ENCODE assay signal across 11 cellular contexts in the genomic region with DNA sequence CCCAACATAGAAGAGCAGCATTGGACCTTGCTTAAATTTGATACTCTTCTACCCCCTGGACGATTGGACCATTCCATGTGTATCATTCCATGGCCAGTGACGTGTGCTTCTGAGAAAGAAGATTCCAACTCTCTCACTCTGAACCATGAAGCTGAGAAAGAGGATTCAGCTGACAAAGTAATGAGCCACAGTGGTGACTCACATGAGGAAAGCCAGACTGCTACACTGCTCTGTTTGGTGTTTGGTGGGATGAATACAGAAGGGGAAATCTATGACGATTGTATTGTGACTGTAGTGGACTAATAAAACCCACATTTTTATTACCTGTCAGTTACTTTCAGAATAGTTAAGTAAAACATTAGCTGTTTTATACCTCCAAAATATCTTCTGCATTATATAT. TPM values are rescaled to one million over a fixed set of nuclear protein-coding genes. Genes with fewer than 3 reads are reported as not detected.
DNase-seq lines count a peak whose midpoint lies in the region; TF ChIP-seq lines count a peak whose summit lies in the region.
"Had no signal": no experiment of that assay in that cellular context is flagged by ENCODE, and none has a peak within 500 bp of the region (broad histone marks: within the 10 kb centered on the region; RNA-seq: fewer than 3 reads in every experiment).

No MANE protein-coding gene starts in this region.

- TF ChIP-seq EP300 in SK-N-SH (IDR thresholded peaks at IDR 0.05; ENCODE audit: borderline replicate concordance in 1 of 2, low read depth in 1 of 2, low read length in 1 of 2), result peak in 1 of 2 experiments; percentile 31; a peak in 1 of 4 replicates

- H2AFZ ChIP-seq in SK-N-SH (ENCODE audit: low read depth), result no peak overlapping the region

- peaks cover 40% of the 10 kb centered on the region for H3K79me2 ChIP-seq in SK-N-SH (ENCODE audit: insufficient read depth)

- peak overlapping the region; percentile 66 for H3K4me2 ChIP-seq in SK-N-SH
- H3K4me2 ChIP-seq: BLaER1, KMS-11 had no signal

- peak; percentile 15 for DNase-seq in SIG-M5 treated with dmso at 0.1 percent for 504 hours (lab: John Stamatoyannopoulos, UW; ENCODE audit: unreplicated experiment)
- DNase-seq in SIG-M5 (lab: John Stamatoyannopoulos, UW), result no peak
- no peak for DNase-seq in SK-N-SH
- peak; percentile 96 to 97 for DNase-seq in foreskin fibroblast
- peak; percentile 57 for DNase-seq in smooth muscle cell of the brain vasculature (ENCODE audit: low read depth, low spot score)
- DNase-seq in inferior parietal cortex (ENCODE audit: extremely low spot score), result no peak
- no peak for DNase-seq in T-helper 1 cell
- DNase-seq in testis, result no peak
- DNase-seq: stimulated activated naive CD4-positive, alpha-beta T cell treated with Interleukin-2 at 50 U/mL for 16 hours had no signal

- H3K27ac ChIP-seq in SK-N-SH (ENCODE audit: low read depth in 2 of 2, low read length in 1 of 2) (peak overlapping the region in 1 of 2 experiments; percentile 96; a peak in 2 of 4 replicates), testis (no peak overlapping the region)
- H3K27ac ChIP-seq: BLaER1, KMS-11 had no signal

- no peaks in the 10 kb centered on the region for H3K27me3 ChIP-seq in SK-N-SH (ENCODE audit: insufficient read depth)
- no peaks in the 10 kb centered on the region for H3K27me3 ChIP-seq in testis
- H3K27me3 ChIP-seq: BLaER1 had no signal

- intact Hi-C loops in testis (cut with DNase I; ENCODE audit: low total_unique reads), result no loop called here

- POLR2A ChIA-PET in SK-N-SH (lab: Yijun Ruan, JAX), result no interaction called here

- H4K20me1 ChIP-seq in SK-N-SH (ENCODE audit: insufficient read depth), result peaks cover 47% of the 10 kb centered on the region

- no peak overlapping the region for H3K4me3 ChIP-seq in SK-N-SH (ENCODE audit: low read depth in 2 of 2, low read length in 1 of 2)
- no peak overlapping the region for H3K4me3 ChIP-seq in foreskin fibroblast (ENCODE audit: low read depth in 1 of 2, low read length in 2 of 2)
- H3K4me3 ChIP-seq in testis, result no peak overlapping the region
- H3K4me3 ChIP-seq: BLaER1 had no signal

- H3K36me3 ChIP-seq in SK-N-SH (replicated peaks in 1 of 2; ENCODE audit: control insufficient read depth in 1 of 2, insufficient read depth in 2 of 2, low read length in 1 of 2) (peaks cover 36 to 60% of the 10 kb centered on the region in 2 experiments), testis (ENCODE audit: low read depth, missing control alignments) (peaks cover 4% of the 10 kb centered on the region)

- no peaks in the 10 kb centered on the region for H3K9me2 ChIP-seq in SK-N-SH

- TF ChIP-seq CTCF in SK-N-SH (IDR thresholded peaks at IDR 0.05) (no peak), foreskin fibroblast (IDR thresholded peaks at IDR 0.05; ENCODE audit: low read depth, low read length) (no peak), testis (IDR thresholded peaks at IDR 0.05) (no peak)

- CTCF ChIA-PET in SK-N-SH (lab: Yijun Ruan, JAX), result no interaction called here

- 17% methylated on average over 3 of the region's 3 CpGs for WGBS in SK-N-SH (ENCODE audit: low lambda C conversion rate)
- WGBS in testis, 2 donors, result 72 to 76% methylated on average over 3 of the region's 3 CpGs

- H3K4me1 ChIP-seq in SK-N-SH (ENCODE audit: control insufficient read depth in 1 of 2, insufficient read depth in 2 of 2, low read depth in 1 of 2, low read length in 1 of 2) (peaks cover 9 to 20% of the 10 kb centered on the region in 2 experiments), testis (peaks cover 19% of the 10 kb centered on the region)

- no peak for TF ChIP-seq POLR2A in testis (IDR thresholded peaks at IDR 0.05)

- no peak for TF ChIP-seq RAD21 in SK-N-SH (IDR thresholded peaks at IDR 0.05; ENCODE audit: low read length)

- H3K9me3 ChIP-seq in SK-N-SH (no peaks in the 10 kb centered on the region), testis (no peaks in the 10 kb centered on the region)
- H3K9me3 ChIP-seq: BLaER1 had no signal

- peaks cover 54% of the 10 kb centered on the region for H3F3A ChIP-seq in SK-N-SH (replicated peaks; ENCODE audit: insufficient read depth)

- H3K9ac ChIP-seq in SK-N-SH, result peak overlapping the region; percentile 35; the same call in 1 of the 2 replicates
- H3K9ac ChIP-seq: BLaER1, KMS-11 had no signal

TF ChIP-seq in SK-N-SH, 30 proteins besides CTCF, POLR2A, EP300 and RAD21 (continues in another document):
- TF ChIP-seq RFX5 (IDR thresholded peaks at IDR 0.05; ENCODE audit: low read length) (no peak), TEAD4 (IDR thresholded peaks at IDR 0.05; ENCODE audit: borderline replicate concordance, insufficient read depth) (no peak), GATA2 (CRISPR knock-in tag; IDR thresholded peaks at IDR 0.05) (no peak), POLR2AphosphoS5 (IDR thresholded peaks at IDR 0.05; ENCODE audit: low read depth, low read length) (peak; percentile 88), TAF1 (IDR thresholded peaks at IDR 0.05; ENCODE audit: borderline replicate concordance, low read depth, low read length) (no peak), SIN3A (IDR thresholded peaks at IDR 0.05; ENCODE audit: borderline replicate concordance, low read depth, low read length) (peak; percentile 85; the same call in 1 of the 2 replicates), FOSL2 (IDR thresholded peaks at IDR 0.05; ENCODE audit: borderline replicate concordance, low read depth) (peak; percentile 95), JUND (IDR thresholded peaks at IDR 0.05) (peak; percentile 92), GABPA (IDR thresholded peaks at IDR 0.05; ENCODE audit: low read depth) (no peak), TCF12 (IDR thresholded peaks at IDR 0.05) (peak; percentile 95)
- TF ChIP-seq, protein P1, sequence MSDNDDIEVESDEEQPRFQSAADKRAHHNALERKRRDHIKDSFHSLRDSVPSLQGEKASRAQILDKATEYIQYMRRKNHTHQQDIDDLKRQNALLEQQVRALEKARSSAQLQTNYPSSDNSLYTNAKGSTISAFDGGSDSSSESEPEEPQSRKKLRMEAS (IDR thresholded peaks at IDR 0.05; ENCODE audit: low read depth), result peak; percentile 77
- TF ChIP-seq, protein P2, sequence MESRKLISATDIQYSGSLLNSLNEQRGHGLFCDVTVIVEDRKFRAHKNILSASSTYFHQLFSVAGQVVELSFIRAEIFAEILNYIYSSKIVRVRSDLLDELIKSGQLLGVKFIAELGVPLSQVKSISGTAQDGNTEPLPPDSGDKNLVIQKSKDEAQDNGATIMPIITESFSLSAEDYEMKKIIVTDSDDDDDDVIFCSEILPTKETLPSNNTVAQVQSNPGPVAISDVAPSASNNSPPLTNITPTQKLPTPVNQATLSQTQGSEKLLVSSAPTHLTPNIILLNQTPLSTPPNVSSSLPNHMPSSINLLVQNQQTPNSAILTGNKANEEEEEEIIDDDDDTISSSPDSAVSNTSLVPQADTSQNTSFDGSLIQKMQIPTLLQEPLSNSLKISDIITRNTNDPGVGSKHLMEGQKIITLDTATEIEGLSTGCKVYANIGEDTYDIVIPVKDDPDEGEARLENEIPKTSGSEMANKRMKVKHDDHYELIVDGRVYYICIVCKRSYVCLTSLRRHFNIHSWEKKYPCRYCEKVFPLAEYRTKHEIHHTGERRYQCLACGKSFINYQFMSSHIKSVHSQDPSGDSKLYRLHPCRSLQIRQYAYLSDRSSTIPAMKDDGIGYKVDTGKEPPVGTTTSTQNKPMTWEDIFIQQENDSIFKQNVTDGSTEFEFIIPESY (IDR thresholded peaks at IDR 0.05; ENCODE audit: borderline replicate concordance, low read depth), result 0 out of 2 replicates have a peak, but pooled peaks have one; percentile 24

RNA-seq across cellular contexts. Expression of a gene that starts 7.5 kb away (rescaled TPM):
- 226 and 239 TPM in 2 replicates for polyA plus RNA-seq in SK-N-SH (2012; rRNA removed)
- polyA plus RNA-seq in SK-N-SH (2012; cell fraction: cytosol; rRNA removed), result 226 and 239 TPM in 2 replicates
- polyA plus RNA-seq in SK-N-SH (2012; cell fraction: nucleus; rRNA removed), result 109 and 190 TPM in 2 replicates
- 100 to 1,000 TPM; 183 to 190 TPM for total RNA-seq in testis
- 331 TPM for polyA plus RNA-seq in testis (ENCODE audit: insufficient read depth, low read depth, low replicate concordance)

RNA-seq across cellular contexts. Expression of a gene that starts 27.9 kb away (rescaled TPM):
- polyA plus RNA-seq in SK-N-SH (2012; rRNA removed), result 10.5 and 10.7 TPM in 2 replicates
- polyA plus RNA-seq in SK-N-SH (2012; cell fraction: cytosol; rRNA removed), result 9.6 and 10.3 TPM in 2 replicates
- polyA plus RNA-seq in SK-N-SH (2012; cell fraction: nucleus; rRNA removed), result 19.0 and 32.1 TPM in 2 replicates
- 10 to 100 TPM; 76.9 to 82.3 TPM for total RNA-seq in testis
- 80.0 TPM for polyA plus RNA-seq in testis (ENCODE audit: insufficient read depth, low read depth, low replicate concordance)

RNA-seq across cellular contexts. Expression of a gene that starts 33.3 kb away (rescaled TPM):
- 55.1 and 62.1 TPM in 2 replicates for polyA plus RNA-seq in SK-N-SH (2012; rRNA removed)
- 52.3 and 53.5 TPM in 2 replicates for polyA plus RNA-seq in SK-N-SH (2012; cell fraction: cytosol; rRNA removed)
- 44.7 and 51.2 TPM in 2 replicates for polyA plus RNA-seq in SK-N-SH (2012; cell fraction: nucleus; rRNA removed)
- total RNA-seq in testis, result 10 to 100 TPM; 18.5 to 20.2 TPM
- 30.1 TPM for polyA plus RNA-seq in testis (ENCODE audit: insufficient read depth, low read depth, low replicate concordance)

RNA-seq across cellular contexts. Expression of a gene that starts 44.1 kb away (rescaled TPM):
- polyA plus RNA-seq in SK-N-SH (2012; rRNA removed) (14.8 and 16.3 TPM in 2 replicates), testis (ENCODE audit: insufficient read depth, low read depth, low replicate concordance) (57.5 TPM)
- 23.7 and 33.6 TPM in 2 replicates for polyA plus RNA-seq in SK-N-SH (2012; cell fraction: cytosol; rRNA removed)
- 6.4 and 12.1 TPM in 2 replicates for polyA plus RNA-seq in SK-N-SH (2012; cell fraction: nucleus; rRNA removed)
- 10 to 100 TPM; 38.9 to 40.5 TPM for total RNA-seq in testis

Comparison
In these comparisons a context has a peak if more than half of its experiments do, and no peak if none do; other contexts are left out.
1. DNase-seq: peak in SIG-M5 treated with dmso at 0.1 percent for 504 hours (single experiment), foreskin fibroblast (2 of 2) and smooth muscle cell of the brain vasculature (single experiment); none in SIG-M5 (single experiment), SK-N-SH (single experiment), inferior parietal cortex (single experiment), T-helper 1 cell (0 of 5) and testis (single experiment).